In the genomic region with DNA sequence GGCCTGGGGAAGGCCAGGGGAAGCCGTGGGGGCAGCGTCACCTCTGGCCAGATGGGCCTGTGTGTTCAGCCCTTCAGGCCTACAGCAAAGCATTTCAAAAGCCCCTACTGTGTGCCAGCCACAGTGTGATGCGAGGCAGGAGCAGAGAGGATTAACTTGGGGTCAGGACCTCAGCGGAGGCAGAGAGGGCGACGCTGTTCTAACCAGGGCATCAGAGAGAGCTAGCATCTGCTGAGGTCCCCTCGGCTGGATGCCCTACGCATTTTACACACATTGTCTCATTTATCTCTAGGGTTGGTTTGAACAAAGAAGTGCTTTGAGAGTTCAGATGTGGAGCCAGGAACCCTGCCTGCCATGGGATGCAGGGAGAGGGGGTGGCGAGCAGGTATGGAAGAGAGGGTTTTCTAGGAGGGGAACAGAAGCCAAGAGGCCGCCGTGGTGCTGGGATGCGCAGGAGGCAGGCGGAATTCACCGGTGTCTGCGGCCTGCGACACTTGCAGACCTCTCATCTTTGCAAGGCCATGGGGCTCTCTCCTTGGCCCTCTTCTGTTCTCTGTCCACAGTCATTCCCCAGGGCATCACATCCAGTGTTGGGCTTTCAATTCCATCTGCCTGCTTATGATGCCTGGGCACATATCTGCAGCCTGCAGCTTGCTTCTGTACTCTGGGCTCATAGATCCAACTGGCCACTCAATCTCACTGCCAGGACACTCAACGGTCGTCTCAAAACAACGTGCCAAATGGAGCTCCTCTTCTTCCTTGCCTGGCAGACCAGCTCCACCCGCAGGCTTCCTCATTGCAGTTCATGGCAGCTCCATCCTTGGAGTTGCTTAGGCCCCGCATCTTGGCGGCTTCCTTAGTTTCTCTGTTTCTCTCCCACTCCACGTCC, we compare ENCODE assay signal across 1 cellular context.
TF ChIP-seq lines count a peak whose summit lies in the region.

No MANE protein-coding gene starts in this region.

TF ChIP-seq in HepG2, 621 proteins besides CTCF, POLR2A, EP300 and RAD21 (continued from another document and continues in another):
- TF ChIP-seq ZNF839 (CRISPR knock-in tag; IDR thresholded peaks at IDR 0.05; ENCODE audit: borderline replicate concordance), result no peak
- TF ChIP-seq, protein P1, sequence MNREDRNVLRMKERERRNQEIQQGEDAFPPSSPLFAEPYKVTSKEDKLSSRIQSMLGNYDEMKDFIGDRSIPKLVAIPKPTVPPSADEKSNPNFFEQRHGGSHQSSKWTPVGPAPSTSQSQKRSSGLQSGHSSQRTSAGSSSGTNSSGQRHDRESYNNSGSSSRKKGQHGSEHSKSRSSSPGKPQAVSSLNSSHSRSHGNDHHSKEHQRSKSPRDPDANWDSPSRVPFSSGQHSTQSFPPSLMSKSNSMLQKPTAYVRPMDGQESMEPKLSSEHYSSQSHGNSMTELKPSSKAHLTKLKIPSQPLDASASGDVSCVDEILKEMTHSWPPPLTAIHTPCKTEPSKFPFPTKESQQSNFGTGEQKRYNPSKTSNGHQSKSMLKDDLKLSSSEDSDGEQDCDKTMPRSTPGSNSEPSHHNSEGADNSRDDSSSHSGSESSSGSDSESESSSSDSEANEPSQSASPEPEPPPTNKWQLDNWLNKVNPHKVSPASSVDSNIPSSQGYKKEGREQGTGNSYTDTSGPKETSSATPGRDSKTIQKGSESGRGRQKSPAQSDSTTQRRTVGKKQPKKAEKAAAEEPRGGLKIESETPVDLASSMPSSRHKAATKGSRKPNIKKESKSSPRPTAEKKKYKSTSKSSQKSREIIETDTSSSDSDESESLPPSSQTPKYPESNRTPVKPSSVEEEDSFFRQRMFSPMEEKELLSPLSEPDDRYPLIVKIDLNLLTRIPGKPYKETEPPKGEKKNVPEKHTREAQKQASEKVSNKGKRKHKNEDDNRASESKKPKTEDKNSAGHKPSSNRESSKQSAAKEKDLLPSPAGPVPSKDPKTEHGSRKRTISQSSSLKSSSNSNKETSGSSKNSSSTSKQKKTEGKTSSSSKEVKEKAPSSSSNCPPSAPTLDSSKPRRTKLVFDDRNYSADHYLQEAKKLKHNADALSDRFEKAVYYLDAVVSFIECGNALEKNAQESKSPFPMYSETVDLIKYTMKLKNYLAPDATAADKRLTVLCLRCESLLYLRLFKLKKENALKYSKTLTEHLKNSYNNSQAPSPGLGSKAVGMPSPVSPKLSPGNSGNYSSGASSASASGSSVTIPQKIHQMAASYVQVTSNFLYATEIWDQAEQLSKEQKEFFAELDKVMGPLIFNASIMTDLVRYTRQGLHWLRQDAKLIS (CRISPR knock-in tag; IDR thresholded peaks at IDR 0.05), result no peak
- no peak for TF ChIP-seq ZNF510 (CRISPR knock-in tag; IDR thresholded peaks at IDR 0.05; ENCODE audit: low read depth)
- TF ChIP-seq KMT2B (CRISPR knock-in tag; IDR thresholded peaks at IDR 0.05), result no peak
- TF ChIP-seq HHEX (CRISPR knock-in tag; IDR thresholded peaks at IDR 0.05), result 0 out of 2 replicates have a peak, but pooled peaks have one; percentile 22
- TF ChIP-seq SMAD3 (CRISPR knock-in tag; IDR thresholded peaks at IDR 0.05), result no peak
- no peak for TF ChIP-seq ZNF547 (CRISPR knock-in tag; IDR thresholded peaks at IDR 0.05)
- TF ChIP-seq KLF12 (CRISPR knock-in tag; IDR thresholded peaks at IDR 0.05; ENCODE audit: borderline replicate concordance), result no peak
- no peak for TF ChIP-seq ZNF230 (CRISPR knock-in tag; IDR thresholded peaks at IDR 0.05)
- no peak for TF ChIP-seq PCBP1 (IDR thresholded peaks at IDR 0.05; ENCODE audit: borderline replicate concordance, low read depth, low read length)
- TF ChIP-seq SOX13 (IDR thresholded peaks at IDR 0.05), result no peak
- peak in 1 of 2 experiments; percentile 52; a peak in 2 of 4 replicates for TF ChIP-seq SOX13 (CRISPR knock-in tag; conservative IDR thresholded peaks at IDR 0.05 in 1 of 2, IDR thresholded peaks at IDR 0.05 in 1 of 2)
- TF ChIP-seq SAP130 (CRISPR knock-in tag; IDR thresholded peaks at IDR 0.05; ENCODE audit: low read depth), result no peak
- TF ChIP-seq, protein P2, sequence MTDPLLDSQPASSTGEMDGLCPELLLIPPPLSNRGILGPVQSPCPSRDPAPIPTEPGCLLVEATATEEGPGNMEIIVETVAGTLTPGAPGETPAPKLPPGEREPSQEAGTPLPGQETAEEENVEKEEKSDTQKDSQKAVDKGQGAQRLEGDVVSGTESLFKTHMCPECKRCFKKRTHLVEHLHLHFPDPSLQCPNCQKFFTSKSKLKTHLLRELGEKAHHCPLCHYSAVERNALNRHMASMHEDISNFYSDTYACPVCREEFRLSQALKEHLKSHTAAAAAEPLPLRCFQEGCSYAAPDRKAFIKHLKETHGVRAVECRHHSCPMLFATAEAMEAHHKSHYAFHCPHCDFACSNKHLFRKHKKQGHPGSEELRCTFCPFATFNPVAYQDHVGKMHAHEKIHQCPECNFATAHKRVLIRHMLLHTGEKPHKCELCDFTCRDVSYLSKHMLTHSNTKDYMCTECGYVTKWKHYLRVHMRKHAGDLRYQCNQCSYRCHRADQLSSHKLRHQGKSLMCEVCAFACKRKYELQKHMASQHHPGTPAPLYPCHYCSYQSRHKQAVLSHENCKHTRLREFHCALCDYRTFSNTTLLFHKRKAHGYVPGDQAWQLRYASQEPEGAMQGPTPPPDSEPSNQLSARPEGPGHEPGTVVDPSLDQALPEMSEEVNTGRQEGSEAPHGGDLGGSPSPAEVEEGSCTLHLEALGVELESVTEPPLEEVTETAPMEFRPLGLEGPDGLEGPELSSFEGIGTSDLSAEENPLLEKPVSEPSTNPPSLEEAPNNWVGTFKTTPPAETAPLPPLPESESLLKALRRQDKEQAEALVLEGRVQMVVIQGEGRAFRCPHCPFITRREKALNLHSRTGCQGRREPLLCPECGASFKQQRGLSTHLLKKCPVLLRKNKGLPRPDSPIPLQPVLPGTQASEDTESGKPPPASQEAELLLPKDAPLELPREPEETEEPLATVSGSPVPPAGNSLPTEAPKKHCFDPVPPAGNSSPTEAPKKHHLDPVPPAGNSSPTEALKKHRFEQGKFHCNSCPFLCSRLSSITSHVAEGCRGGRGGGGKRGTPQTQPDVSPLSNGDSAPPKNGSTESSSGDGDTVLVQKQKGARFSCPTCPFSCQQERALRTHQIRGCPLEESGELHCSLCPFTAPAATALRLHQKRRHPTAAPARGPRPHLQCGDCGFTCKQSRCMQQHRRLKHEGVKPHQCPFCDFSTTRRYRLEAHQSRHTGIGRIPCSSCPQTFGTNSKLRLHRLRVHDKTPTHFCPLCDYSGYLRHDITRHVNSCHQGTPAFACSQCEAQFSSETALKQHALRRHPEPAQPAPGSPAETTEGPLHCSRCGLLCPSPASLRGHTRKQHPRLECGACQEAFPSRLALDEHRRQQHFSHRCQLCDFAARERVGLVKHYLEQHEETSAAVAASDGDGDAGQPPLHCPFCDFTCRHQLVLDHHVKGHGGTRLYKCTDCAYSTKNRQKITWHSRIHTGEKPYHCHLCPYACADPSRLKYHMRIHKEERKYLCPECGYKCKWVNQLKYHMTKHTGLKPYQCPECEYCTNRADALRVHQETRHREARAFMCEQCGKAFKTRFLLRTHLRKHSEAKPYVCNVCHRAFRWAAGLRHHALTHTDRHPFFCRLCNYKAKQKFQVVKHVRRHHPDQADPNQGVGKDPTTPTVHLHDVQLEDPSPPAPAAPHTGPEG (CRISPR knock-in tag; IDR thresholded peaks at IDR 0.05), result no peak
- TF ChIP-seq ZNF33B (CRISPR knock-in tag; IDR thresholded peaks at IDR 0.05), result no peak
- no peak for TF ChIP-seq REL (CRISPR knock-in tag; conservative IDR thresholded peaks at IDR 0.05)
- no peak for TF ChIP-seq GZF1 (CRISPR knock-in tag; IDR thresholded peaks at IDR 0.05)
- no peak for TF ChIP-seq NCOA1 (CRISPR knock-in tag; IDR thresholded peaks at IDR 0.05)
- TF ChIP-seq, protein P3, sequence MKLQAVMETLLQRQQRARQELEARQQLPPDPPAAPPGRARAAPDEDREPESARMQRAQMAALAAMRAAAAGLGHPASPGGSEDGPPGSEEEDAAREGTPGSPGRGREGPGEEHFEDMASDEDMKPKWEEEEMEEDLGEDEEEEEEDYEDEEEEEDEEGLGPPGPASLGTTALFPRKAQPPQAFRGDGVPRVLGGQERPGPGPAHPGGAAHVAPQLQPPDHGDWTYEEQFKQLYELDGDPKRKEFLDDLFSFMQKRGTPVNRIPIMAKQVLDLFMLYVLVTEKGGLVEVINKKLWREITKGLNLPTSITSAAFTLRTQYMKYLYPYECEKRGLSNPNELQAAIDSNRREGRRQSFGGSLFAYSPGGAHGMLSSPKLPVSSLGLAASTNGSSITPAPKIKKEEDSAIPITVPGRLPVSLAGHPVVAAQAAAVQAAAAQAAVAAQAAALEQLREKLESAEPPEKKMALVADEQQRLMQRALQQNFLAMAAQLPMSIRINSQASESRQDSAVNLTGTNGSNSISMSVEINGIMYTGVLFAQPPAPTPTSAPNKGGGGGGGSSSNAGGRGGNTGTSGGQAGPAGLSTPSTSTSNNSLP (IDR thresholded peaks at IDR 0.05; ENCODE audit: low read depth, low read length), result no peak
- no peak for TF ChIP-seq ZNF224 (CRISPR knock-in tag; IDR thresholded peaks at IDR 0.05)
- TF ChIP-seq ZFP62 (CRISPR knock-in tag; IDR thresholded peaks at IDR 0.05), result no peak
- TF ChIP-seq ZZZ3 (CRISPR knock-in tag; IDR thresholded peaks at IDR 0.05; ENCODE audit: borderline replicate concordance), result no peak
- no peak for TF ChIP-seq POLR2AphosphoS2 (IDR thresholded peaks at IDR 0.05; ENCODE audit: low read depth, low read length)
- no peak for TF ChIP-seq ZNF720 (CRISPR knock-in tag; IDR thresholded peaks at IDR 0.05)
- TF ChIP-seq ZNF737 (CRISPR knock-in tag; IDR thresholded peaks at IDR 0.05; ENCODE audit: borderline replicate concordance), result no peak
- 0 out of 2 replicates have a peak, but pooled peaks have one; percentile 4 for TF ChIP-seq NR2F2 (IDR thresholded peaks at IDR 0.05; ENCODE audit: borderline replicate concordance, low read depth)
- no peak for TF ChIP-seq JDP2 (CRISPR knock-in tag; IDR thresholded peaks at IDR 0.05; ENCODE audit: borderline replicate concordance)
- no peak for TF ChIP-seq ZNF124 (CRISPR knock-in tag; IDR thresholded peaks at IDR 0.05)
- no peak for TF ChIP-seq NKX3-1 (CRISPR knock-in tag; IDR thresholded peaks at IDR 0.05)
- TF ChIP-seq, protein P4, sequence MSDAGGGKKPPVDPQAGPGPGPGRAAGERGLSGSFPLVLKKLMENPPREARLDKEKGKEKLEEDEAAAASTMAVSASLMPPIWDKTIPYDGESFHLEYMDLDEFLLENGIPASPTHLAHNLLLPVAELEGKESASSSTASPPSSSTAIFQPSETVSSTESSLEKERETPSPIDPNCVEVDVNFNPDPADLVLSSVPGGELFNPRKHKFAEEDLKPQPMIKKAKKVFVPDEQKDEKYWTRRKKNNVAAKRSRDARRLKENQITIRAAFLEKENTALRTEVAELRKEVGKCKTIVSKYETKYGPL (CRISPR knock-in tag; IDR thresholded peaks at IDR 0.05), result no peak
- no peak for TF ChIP-seq ZNF17 (CRISPR knock-in tag; IDR thresholded peaks at IDR 0.05)
- no peak for TF ChIP-seq TEAD2 (CRISPR knock-in tag; IDR thresholded peaks at IDR 0.05)
- no peak; the same call in 1 of the 2 replicates for TF ChIP-seq ZNF788 (CRISPR knock-in tag; IDR thresholded peaks at IDR 0.05; ENCODE audit: borderline replicate concordance)
- TF ChIP-seq, protein P5, sequence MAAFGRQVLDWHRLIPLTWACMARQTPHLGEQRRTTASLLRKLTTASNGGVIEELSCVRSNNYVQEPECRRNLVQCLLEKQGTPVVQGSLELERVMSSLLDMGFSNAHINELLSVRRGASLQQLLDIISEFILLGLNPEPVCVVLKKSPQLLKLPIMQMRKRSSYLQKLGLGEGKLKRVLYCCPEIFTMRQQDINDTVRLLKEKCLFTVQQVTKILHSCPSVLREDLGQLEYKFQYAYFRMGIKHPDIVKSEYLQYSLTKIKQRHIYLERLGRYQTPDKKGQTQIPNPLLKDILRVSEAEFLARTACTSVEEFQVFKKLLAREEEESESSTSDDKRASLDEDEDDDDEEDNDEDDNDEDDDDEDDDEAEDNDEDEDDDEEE (CRISPR knock-in tag; IDR thresholded peaks at IDR 0.05), result no peak
- no peak for TF ChIP-seq SATB2 (CRISPR knock-in tag; IDR thresholded peaks at IDR 0.05)
- no peak for TF ChIP-seq HNF4A (CRISPR knock-in tag; IDR thresholded peaks at IDR 0.05)
- TF ChIP-seq, protein P6, sequence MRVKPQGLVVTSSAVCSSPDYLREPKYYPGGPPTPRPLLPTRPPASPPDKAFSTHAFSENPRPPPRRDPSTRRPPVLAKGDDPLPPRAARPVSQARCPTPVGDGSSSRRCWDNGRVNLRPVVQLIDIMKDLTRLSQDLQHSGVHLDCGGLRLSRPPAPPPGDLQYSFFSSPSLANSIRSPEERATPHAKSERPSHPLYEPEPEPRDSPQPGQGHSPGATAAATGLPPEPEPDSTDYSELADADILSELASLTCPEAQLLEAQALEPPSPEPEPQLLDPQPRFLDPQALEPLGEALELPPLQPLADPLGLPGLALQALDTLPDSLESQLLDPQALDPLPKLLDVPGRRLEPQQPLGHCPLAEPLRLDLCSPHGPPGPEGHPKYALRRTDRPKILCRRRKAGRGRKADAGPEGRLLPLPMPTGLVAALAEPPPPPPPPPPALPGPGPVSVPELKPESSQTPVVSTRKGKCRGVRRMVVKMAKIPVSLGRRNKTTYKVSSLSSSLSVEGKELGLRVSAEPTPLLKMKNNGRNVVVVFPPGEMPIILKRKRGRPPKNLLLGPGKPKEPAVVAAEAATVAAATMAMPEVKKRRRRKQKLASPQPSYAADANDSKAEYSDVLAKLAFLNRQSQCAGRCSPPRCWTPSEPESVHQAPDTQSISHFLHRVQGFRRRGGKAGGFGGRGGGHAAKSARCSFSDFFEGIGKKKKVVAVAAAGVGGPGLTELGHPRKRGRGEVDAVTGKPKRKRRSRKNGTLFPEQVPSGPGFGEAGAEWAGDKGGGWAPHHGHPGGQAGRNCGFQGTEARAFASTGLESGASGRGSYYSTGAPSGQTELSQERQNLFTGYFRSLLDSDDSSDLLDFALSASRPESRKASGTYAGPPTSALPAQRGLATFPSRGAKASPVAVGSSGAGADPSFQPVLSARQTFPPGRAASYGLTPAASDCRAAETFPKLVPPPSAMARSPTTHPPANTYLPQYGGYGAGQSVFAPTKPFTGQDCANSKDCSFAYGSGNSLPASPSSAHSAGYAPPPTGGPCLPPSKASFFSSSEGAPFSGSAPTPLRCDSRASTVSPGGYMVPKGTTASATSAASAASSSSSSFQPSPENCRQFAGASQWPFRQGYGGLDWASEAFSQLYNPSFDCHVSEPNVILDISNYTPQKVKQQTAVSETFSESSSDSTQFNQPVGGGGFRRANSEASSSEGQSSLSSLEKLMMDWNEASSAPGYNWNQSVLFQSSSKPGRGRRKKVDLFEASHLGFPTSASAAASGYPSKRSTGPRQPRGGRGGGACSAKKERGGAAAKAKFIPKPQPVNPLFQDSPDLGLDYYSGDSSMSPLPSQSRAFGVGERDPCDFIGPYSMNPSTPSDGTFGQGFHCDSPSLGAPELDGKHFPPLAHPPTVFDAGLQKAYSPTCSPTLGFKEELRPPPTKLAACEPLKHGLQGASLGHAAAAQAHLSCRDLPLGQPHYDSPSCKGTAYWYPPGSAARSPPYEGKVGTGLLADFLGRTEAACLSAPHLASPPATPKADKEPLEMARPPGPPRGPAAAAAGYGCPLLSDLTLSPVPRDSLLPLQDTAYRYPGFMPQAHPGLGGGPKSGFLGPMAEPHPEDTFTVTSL (CRISPR knock-in tag; IDR thresholded peaks at IDR 0.05; ENCODE audit: borderline replicate concordance), result no peak
- no peak for TF ChIP-seq ZNF10 (CRISPR knock-in tag; IDR thresholded peaks at IDR 0.05; ENCODE audit: borderline replicate concordance, low read depth)
- TF ChIP-seq YEATS2 (CRISPR knock-in tag; IDR thresholded peaks at IDR 0.05; ENCODE audit: borderline replicate concordance), result no peak
- 0 out of 2 replicates have a peak, but pooled peaks have one; percentile 63 for TF ChIP-seq ZNF598 (CRISPR knock-in tag; IDR thresholded peaks at IDR 0.05; ENCODE audit: borderline replicate concordance)
- no peak for TF ChIP-seq ZNF432 (CRISPR knock-in tag; IDR thresholded peaks at IDR 0.05; ENCODE audit: borderline replicate concordance)
- TF ChIP-seq ZNF530 (CRISPR knock-in tag; IDR thresholded peaks at IDR 0.05; ENCODE audit: low read depth), result no peak
- no peak; the same call in 1 of the 2 replicates for TF ChIP-seq ETV5 (CRISPR knock-in tag; IDR thresholded peaks at IDR 0.05; ENCODE audit: borderline replicate concordance)
- no peak for TF ChIP-seq SKI (IDR thresholded peaks at IDR 0.05; ENCODE audit: partially characterized antibody)
